27 cellular contexts compared by ENCODE assay signal in the genomic region with DNA sequence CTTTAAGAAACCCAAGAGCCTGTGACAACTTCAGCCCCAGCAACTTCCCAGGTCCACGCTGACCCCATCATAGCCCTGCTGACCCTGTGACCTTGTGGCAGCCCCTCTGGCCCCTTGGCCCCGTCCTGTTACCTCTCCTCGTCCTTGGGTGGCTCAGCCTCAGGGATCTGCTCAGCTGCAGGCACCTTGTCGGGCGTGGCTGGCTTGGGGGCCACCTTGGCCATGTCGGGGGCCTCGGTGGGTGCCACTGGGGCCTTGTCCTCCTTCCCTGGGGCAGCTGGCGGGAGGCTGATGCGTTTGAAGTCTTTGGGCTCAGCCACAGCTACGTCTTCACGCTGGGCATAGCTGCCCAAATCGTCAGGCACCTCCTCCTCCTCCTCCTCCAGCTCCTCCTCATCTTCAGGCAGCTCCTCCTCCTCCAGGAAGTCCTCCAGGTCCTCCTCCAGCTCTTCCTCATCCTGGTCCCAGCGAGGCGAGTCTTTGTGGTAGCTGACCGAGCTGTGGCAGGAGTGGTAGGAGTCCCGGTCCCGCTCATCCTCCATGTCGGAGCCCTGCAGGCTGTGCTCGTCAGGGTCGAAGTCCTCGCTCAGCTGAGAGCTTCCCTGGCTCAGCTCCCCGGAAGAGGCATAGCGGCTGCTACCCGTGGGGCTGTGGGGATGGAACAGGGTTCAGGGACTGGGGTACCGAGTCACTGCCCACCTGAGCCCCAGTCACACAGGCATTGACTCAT. TPM values are rescaled to one million over a fixed set of nuclear protein-coding genes. Genes with fewer than 3 reads are reported as not detected.
"Had no signal": no experiment of that assay in that cellular context is flagged by ENCODE, and none has a peak within 500 bp of the region (broad histone marks: within the 10 kb centered on the region; RNA-seq: fewer than 3 reads in every experiment).

No MANE protein-coding gene starts in this region.

- H3K27me3 ChIP-seq: brain microvascular endothelial cell, foreskin keratinocyte, pancreas, thyroid gland, upper lobe of left lung had no signal

- H3K27ac Mint-ChIP-seq: activated T-helper 1 cell treated with anti-CD3 and anti-CD28 coated beads, Interleukin-12 subunit alpha, Interleukin-12 subunit beta, Interleukin-2, Interleukin-4 antibody, amounts not matched to agents 30 ng/mL and 10 ng/mL and 1 ng/mL, durations not matched to agents 14 hours and 24 hours and 36 hours; nephron; stimulated activated naive B cell treated with anti-CD40 and anti-IgM and Interleukin-4, amounts not matched to agents 10 μg/mL and 1 μg/mL and 100 μg/mL, for 72 hours; T-cell; T-helper 2 cell treated with Interferon-gamma antibody and Interleukin-4, amounts not matched to agents 5 μg/mL and 100 μg/mL, for 36 hours had no signal

- H3K36me3 ChIP-seq: brain microvascular endothelial cell, heart right ventricle, left lung, pancreas, prostate gland, stomach, thyroid gland, upper lobe of left lung had no signal

- H3K4me3 ChIP-seq: heart right ventricle, left lung, lung, pancreas, prostate gland, skin epidermis, stomach, thyroid gland, upper lobe of left lung had no signal

- H3K4me1 ChIP-seq: foreskin keratinocyte, heart right ventricle, left lung, pancreas, prostate gland, stomach, thyroid gland, upper lobe of left lung had no signal

- H3K36me3 Mint-ChIP-seq: stimulated activated naive B cell treated with anti-CD40 and anti-IgM and Interleukin-4, amounts not matched to agents 10 μg/mL and 1 μg/mL and 100 μg/mL, for 72 hours; T-cell had no signal

- ATAC-seq: activated CD4-positive, CD25-positive, alpha-beta regulatory T cell treated with anti-CD3 and anti-CD28 coated beads, Interleukin-2, amount 50 U/mL, for 24 hours; foreskin keratinocyte; left lung; pancreas; sciatic nerve; T-cell had no signal

- H3K9me3 ChIP-seq: left lung, pancreas, prostate gland, thyroid gland, upper lobe of left lung had no signal

- H3K4me3 Mint-ChIP-seq: activated T-helper 1 cell treated with anti-CD3 and anti-CD28 coated beads, Interleukin-12 subunit alpha, Interleukin-12 subunit beta, Interleukin-2, Interleukin-4 antibody, amounts not matched to agents 30 ng/mL and 10 ng/mL and 1 ng/mL, durations not matched to agents 14 hours and 24 hours and 36 hours; nephron; stimulated activated naive B cell treated with anti-CD40 and anti-IgM and Interleukin-4, amounts not matched to agents 10 μg/mL and 1 μg/mL and 100 μg/mL, for 72 hours; T-cell; T-helper 2 cell treated with Interferon-gamma antibody and Interleukin-4, amounts not matched to agents 5 μg/mL and 100 μg/mL, for 36 hours had no signal

- DNase-seq: activated CD8-positive, alpha-beta memory T cell treated with anti-CD3 and anti-CD28 coated beads for 24 hours; activated gamma-delta T cell treated with Interleukin-2 at 50 U/mL for 16 hours; activated naive CD4-positive, alpha-beta T cell treated with anti-CD3 and anti-CD28 coated beads, Interleukin-2, amount 50 U/mL, for 16 hours; amniotic stem cell; brain microvascular endothelial cell; caudate nucleus; heart right ventricle; kidney glomerular epithelial cell; retina; stimulated activated CD4-positive, alpha-beta T cell treated with anti-CD3 and anti-CD28 coated beads, Interleukin-12 subunit alpha, Interleukin-12 subunit beta, amount 100 ng/mL, for 4 hours; stimulated activated CD4-positive, alpha-beta T cell treated with anti-CD3 and anti-CD28 coated beads, Interleukin-4, amount 100 ng/mL, for 4 hours; stimulated activated naive B cell treated with anti-CD40 and anti-IgM and Interleukin-4, amounts not matched to agents 10 μg/mL and 1 μg/mL and 100 μg/mL, for 72 hours; stomach; T-cell; thyroid gland had no signal

- H3K9me3 Mint-ChIP-seq: activated T-helper 1 cell treated with anti-CD3 and anti-CD28 coated beads, Interleukin-12 subunit alpha, Interleukin-12 subunit beta, Interleukin-2, Interleukin-4 antibody, amounts not matched to agents 30 ng/mL and 10 ng/mL and 1 ng/mL, durations not matched to agents 14 hours and 24 hours and 36 hours; T-cell; T-helper 2 cell treated with Interferon-gamma antibody and Interleukin-4, amounts not matched to agents 5 μg/mL and 100 μg/mL, for 36 hours had no signal

- H3K27ac ChIP-seq: brain microvascular endothelial cell, foreskin keratinocyte, heart right ventricle, left lung, pancreas, prostate gland, skin epidermis, stomach, thyroid gland, upper lobe of left lung had no signal

- H3K4me1 Mint-ChIP-seq: nephron, T-cell had no signal

RNA-seq across cellular contexts. Expression of a gene that starts 32.2 kb away (rescaled TPM):
- total RNA-seq: activated T-helper 1 cell treated with anti-CD3 and anti-CD28 coated beads, Interleukin-12 subunit alpha, Interleukin-12 subunit beta, Interleukin-2, Interleukin-4 antibody, amounts not matched to agents 30 ng/mL and 10 ng/mL and 1 ng/mL, durations not matched to agents 14 hours and 24 hours and 36 hours had no signal
